In the genomic region with DNA sequence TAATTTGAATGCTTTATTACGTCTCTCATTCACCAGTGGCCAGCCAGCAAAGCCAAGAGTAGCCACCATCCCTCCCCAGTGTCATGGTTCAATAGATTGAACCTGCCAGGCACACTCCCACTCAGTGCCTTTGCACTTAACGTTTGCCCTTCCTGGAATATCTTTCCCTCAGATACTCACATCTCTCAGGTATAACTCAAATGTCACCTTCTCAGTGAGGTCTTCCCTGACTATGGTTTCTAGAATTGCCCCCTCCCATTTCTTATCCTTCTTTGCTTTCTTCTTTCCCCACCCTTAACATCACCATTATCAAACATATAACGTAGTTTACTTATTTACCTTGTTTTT, we compare ENCODE assay signal across 17 cellular contexts.
DNase-seq lines count a peak whose midpoint lies in the region; ATAC-seq and TF ChIP-seq lines count a peak whose summit lies in the region.
"Had no signal": no experiment of that assay in that cellular context is flagged by ENCODE, and none has a peak within 500 bp of the region (broad histone marks: within the 10 kb centered on the region; RNA-seq: fewer than 3 reads in every experiment).

No MANE protein-coding gene starts in this region.

- ATAC-seq in GM21360 (IDR thresholded peaks at IDR 0.05; ENCODE audit: unreplicated experiment) = no peak
- ATAC-seq: GM12878 had no signal

- no peak overlapping the region for H3K14ac ChIP-seq in H9 (ENCODE audit: insufficient read depth, low read length)

- H2BK5ac ChIP-seq in H9 (ENCODE audit: insufficient read length, low read length) (no peak overlapping the region), mesendoderm (ENCODE audit: low read length) (no peak overlapping the region)

- H3K9me3 Mint-ChIP-seq in H9 = peaks cover 5 to 6% of the 10 kb centered on the region in 2 experiments; a peak in 2 of 5 replicates
- H3K9me3 Mint-ChIP-seq: CD4-positive, alpha-beta T cell had no signal

- H4K8ac ChIP-seq in H9 (replicated peaks; ENCODE audit: insufficient read length, low read depth, low read length) = no peak overlapping the region
- no peak overlapping the region for H4K8ac ChIP-seq in mesendoderm (ENCODE audit: low read depth, low read length)

- peaks cover 2% of the 10 kb centered on the region; the same call in 1 of the 2 replicates for H3K79me2 ChIP-seq in H9 (ENCODE audit: insufficient read depth, low read length)
- no peaks in the 10 kb centered on the region for H3K79me2 ChIP-seq in mesendoderm (ENCODE audit: control insufficient read depth, insufficient read depth, low read length)

- DNase-seq in H9 (no peak), NT2/D1 (ENCODE audit: low read depth, low spot score) (no peak), mesendoderm (no peak), glomerular visceral epithelial cell (ENCODE audit: extremely low spot score) (no peak)
- DNase-seq in effector memory CD4-positive, alpha-beta T cell = no peak
- DNase-seq: C1 segment of cervical spinal cord; Calu3; CD4-positive, alpha-beta T cell; DMS 273 treated with DMSO at 0.1 percent for 48 hours; GOT3; HCEC 1CT; HFFc6 had no signal

- H3K4ac ChIP-seq in H9 (ENCODE audit: low read depth, low read length) (no peak overlapping the region), mesendoderm (ENCODE audit: low read depth, low read length) (no peak overlapping the region)

- H2BK120ac ChIP-seq in H9 (ENCODE audit: low read depth, low read length, poor library complexity, severe bottlenecking) (no peak overlapping the region), mesendoderm (ENCODE audit: low read depth, low read length) (no peak overlapping the region)

- H3K4me3 ChIP-seq in NT2/D1 (ENCODE audit: insufficient read length, low read depth) (peak overlapping the region; percentile 48), iPS-15b (ENCODE audit: low read depth, low read length) (peak overlapping the region; percentile 39), mesendoderm (ENCODE audit: low read length) (no peak overlapping the region)
- H3K4me3 ChIP-seq in effector memory CD4-positive, alpha-beta T cell (ENCODE audit: insufficient read depth, low read depth, low read length, poor library complexity, severe bottlenecking) = no peak overlapping the region
- H3K4me3 ChIP-seq: GM12878 had no signal

- H2BK12ac ChIP-seq in H9 (ENCODE audit: insufficient read length, low read depth, low read length) = no peak overlapping the region

- H2AFZ ChIP-seq in H9 (ENCODE audit: low read length) = no peak overlapping the region

- H2AK5ac ChIP-seq in H9 (ENCODE audit: insufficient read length, low read length) = no peak overlapping the region
- peak overlapping the region; percentile 88 for H2AK5ac ChIP-seq in mesendoderm (ENCODE audit: low read length)

- no peaks in the 10 kb centered on the region for H3K27me3 Mint-ChIP-seq in H9 (ENCODE audit: low read depth)

- H3K4me1 ChIP-seq in H9 (ENCODE audit: insufficient read depth, low read length) (peaks cover 3% of the 10 kb centered on the region; the same call in 1 of the 2 replicates), NT2/D1 (ENCODE audit: insufficient read depth, insufficient read length) (peaks cover 15% of the 10 kb centered on the region), iPS-15b (ENCODE audit: control insufficient read depth, insufficient read depth, low read length) (peaks cover 10% of the 10 kb centered on the region), mesendoderm (ENCODE audit: control insufficient read depth, low read depth, low read length) (peaks cover 5% of the 10 kb centered on the region)
- no peaks in the 10 kb centered on the region for H3K4me1 ChIP-seq in effector memory CD4-positive, alpha-beta T cell (ENCODE audit: control insufficient read depth, insufficient read depth, low read length, poor library complexity, severe bottlenecking)

- H3K4me2 ChIP-seq in H9 (ENCODE audit: insufficient read depth, insufficient read length, low read length) = peak overlapping the region; percentile 58
- H3K4me2 ChIP-seq in mesendoderm (ENCODE audit: low read length) = no peak overlapping the region

- H3K27me3 ChIP-seq in H9 (ENCODE audit: insufficient read depth, low read length) (no peaks in the 10 kb centered on the region), NT2/D1 (ENCODE audit: insufficient read depth, insufficient read length) (no peaks in the 10 kb centered on the region), iPS-15b (ENCODE audit: control insufficient read depth, insufficient read depth, low read length) (no peaks in the 10 kb centered on the region), mesendoderm (ENCODE audit: insufficient read depth, low read length, poor library complexity) (no peaks in the 10 kb centered on the region)
- H3K27me3 ChIP-seq in effector memory CD4-positive, alpha-beta T cell (replicated peaks; ENCODE audit: control insufficient read depth, insufficient read depth, low read length, poor library complexity, severe bottlenecking) = no peaks in the 10 kb centered on the region

- H3K36me3 ChIP-seq in NT2/D1 (ENCODE audit: insufficient read depth, insufficient read length, low read length) (peaks cover 35% of the 10 kb centered on the region), iPS-15b (ENCODE audit: control insufficient read depth, insufficient read depth, low read length) (peaks cover 27% of the 10 kb centered on the region), mesendoderm (ENCODE audit: control insufficient read depth, insufficient read depth, low read length) (no peaks in the 10 kb centered on the region)
- H3K36me3 ChIP-seq in effector memory CD4-positive, alpha-beta T cell (ENCODE audit: control insufficient read depth, insufficient read depth, low read length) = no peaks in the 10 kb centered on the region

- H3K18ac ChIP-seq in H9 (ENCODE audit: insufficient read length, low read depth, low read length) (no peak overlapping the region), mesendoderm (ENCODE audit: low read length) (no peak overlapping the region)

- no peaks in the 10 kb centered on the region for H3K23me2 ChIP-seq in H9 (ENCODE audit: insufficient read length, low read depth, low read length, poor library complexity, severe bottlenecking)

- H4K5ac ChIP-seq in H9 (ENCODE audit: insufficient read length, low read depth, low read length) (no peak overlapping the region), mesendoderm (ENCODE audit: low read length) (no peak overlapping the region)

- H2BK15ac ChIP-seq in H9 (ENCODE audit: low read depth, low read length) = no peak overlapping the region
- no peak overlapping the region for H2BK15ac ChIP-seq in mesendoderm (replicated peaks; ENCODE audit: low read depth)

- TF ChIP-seq CTCF in H9 (conservative IDR thresholded peaks at IDR 0.05) = no peak

- H3K4me1 Mint-ChIP-seq in H9 = peaks cover 43 to 48% of the 10 kb centered on the region in 2 experiments
- H3K4me1 Mint-ChIP-seq: B cell had no signal

- no peak overlapping the region for H3K56ac ChIP-seq in H9 (ENCODE audit: insufficient read length, low read depth, low read length)
- peak overlapping the region; percentile 15 for H3K56ac ChIP-seq in mesendoderm (ENCODE audit: low read length)

- H2BK20ac ChIP-seq in H9 (ENCODE audit: low read depth, low read length, poor library complexity, severe bottlenecking) = no peak overlapping the region

- H3K79me1 ChIP-seq in H9 (ENCODE audit: insufficient read depth, low read depth, low read length, poor library complexity, severe bottlenecking) (no peaks in the 10 kb centered on the region), mesendoderm (ENCODE audit: low read length) (peaks cover 4% of the 10 kb centered on the region)

- H3K9me3 ChIP-seq in H9 (ENCODE audit: control insufficient read depth, low read depth, low read length) = no peaks in the 10 kb centered on the region
- H3K9me3 ChIP-seq in NT2/D1 (ENCODE audit: insufficient read depth, low read length) = peaks cover 18% of the 10 kb centered on the region; the same call in 1 of the 2 replicates
- H3K9me3 ChIP-seq in iPS-15b (ENCODE audit: control insufficient read depth, insufficient read depth, low read length) = no peaks in the 10 kb centered on the region
- H3K9me3 ChIP-seq in effector memory CD4-positive, alpha-beta T cell (ENCODE audit: control insufficient read depth, low read length) = no peaks in the 10 kb centered on the region

- no peaks in the 10 kb centered on the region for H4K20me1 ChIP-seq in H9 (ENCODE audit: control insufficient read depth, insufficient read depth, insufficient read length)

- H3K27ac ChIP-seq in H9 (ENCODE audit: insufficient read length, low read depth, low read length) (peak overlapping the region; percentile 21), mesendoderm (ENCODE audit: low read depth, low read length) (peak overlapping the region; percentile 0)
- H3K27ac ChIP-seq in effector memory CD4-positive, alpha-beta T cell (ENCODE audit: insufficient read depth, low read length, poor library complexity, severe bottlenecking) = no peak overlapping the region

- H3K23ac ChIP-seq in H9 (ENCODE audit: insufficient read length, low read depth, low read length) (no peak overlapping the region), mesendoderm (ENCODE audit: low read length) (no peak overlapping the region)

- no peak overlapping the region for H3K9ac ChIP-seq in H9 (ENCODE audit: extremely low read depth, insufficient read length, low read length)
- peak overlapping the region; percentile 69 for H3K9ac ChIP-seq in NT2/D1 (ENCODE audit: insufficient read length, low read depth)
- H3K9ac ChIP-seq in iPS-15b (ENCODE audit: low read depth, low read length) = peak overlapping the region; percentile 18
- peak overlapping the region; percentile 2 for H3K9ac ChIP-seq in mesendoderm (ENCODE audit: low read length)

- 100% methylated on average over 1 of the region's 3 CpGs for WGBS in H9 (ENCODE audit: extremely low coverage, insufficient read length, low lambda C conversion rate)
- 100% methylated on average over 1 of the region's 3 CpGs for WGBS in mesendoderm (ENCODE audit: extremely low coverage, insufficient coverage, low lambda C conversion rate)

- H3T11ph ChIP-seq in H9 (ENCODE audit: low read length) = no peak overlapping the region

- peaks cover 27 to 40% (median 34%) of the 10 kb centered on the region in 3 experiments; a peak in 5 of 7 replicates for H3K36me3 Mint-ChIP-seq in H9 (ENCODE audit: insufficient read depth in 1 of 3, low read depth in 3 of 3)
- H3K36me3 Mint-ChIP-seq: IgD-negative memory B cell had no signal

- H4K91ac ChIP-seq in H9 (ENCODE audit: insufficient read length, low read depth, low read length) = no peak overlapping the region

- peak overlapping the region; percentile 8 to 95 (median 84); a peak in 5 of 7 replicates for H3K27ac Mint-ChIP-seq in H9
- H3K27ac Mint-ChIP-seq: B cell; CD4-positive, alpha-beta T cell; HFFc6; IgD-negative memory B cell had no signal

- no peak overlapping the region; a peak in 3 of 5 replicates for H3K4me3 Mint-ChIP-seq in H9
- H3K4me3 Mint-ChIP-seq: B cell; CD4-positive, alpha-beta T cell; HFFc6; IgD-negative memory B cell had no signal

Comparison
In these comparisons a context has a peak if more than half of its experiments do, and no peak if none do; other contexts are left out.
1. H3K4me3 ChIP-seq: peak in NT2/D1 (single experiment) and iPS-15b (single experiment); none in mesendoderm (single experiment) and effector memory CD4-positive, alpha-beta T cell (single experiment).